ENCODE assay signal across 8 cellular contexts in genomic region chr11:75398906-75399305, GRCh38. TPM values are rescaled to one million over a fixed set of nuclear protein-coding genes. Genes with fewer than 3 reads are reported as not detected.
DNase-seq lines count a peak whose midpoint lies in the region; ATAC-seq and TF ChIP-seq lines count a peak whose summit lies in the region.

No MANE protein-coding gene starts in this region.

- no peak overlapping the region for H2AFZ ChIP-seq in PC-9

- CTCF ChIA-PET in PC-9 (lab: Charles Lee), result interaction anchor here (0.6 kb wide), 1 partner anchor 32 kb away, joined by 3 read pairs; no protein-coding TSS in a partner anchor

- peaks cover 47% of the 10 kb centered on the region for H3K36me3 Mint-ChIP-seq in stimulated activated naive CD8-positive, alpha-beta T cell treated with anti-CD3 and anti-CD28 coated beads, Interleukin-15, Interleukin-2, amounts not matched to agents 100 ng/mL and 50 ng/mL, for 24 hours (ENCODE audit: low read depth)
- H3K36me3 Mint-ChIP-seq in immature natural killer cell, result peaks cover 3 to 24% (median 24%) of the 10 kb centered on the region in 3 donors

- H3K4me3 ChIP-seq in PC-9, result no peak overlapping the region

- H3K4me1 ChIP-seq in PC-9 (replicated peaks; ENCODE audit: insufficient read depth), result peaks cover 25% of the 10 kb centered on the region

- no peaks in the 10 kb centered on the region for H3K9me2 ChIP-seq in PC-9 (ENCODE audit: insufficient read depth)

- peaks cover 44% of the 10 kb centered on the region for H3F3A ChIP-seq in PC-9 (ENCODE audit: insufficient read depth, low read depth)

- peak overlapping the region; percentile 100 for H3K27ac Mint-ChIP-seq in stimulated activated naive CD8-positive, alpha-beta T cell treated with anti-CD3 and anti-CD28 coated beads, Interleukin-15, Interleukin-2, amounts not matched to agents 100 ng/mL and 50 ng/mL, for 24 hours
- peak overlapping the region; percentile 93 to 98 (median 96) for H3K27ac Mint-ChIP-seq in immature natural killer cell

- no peaks in the 10 kb centered on the region for H3K9me3 ChIP-seq in PC-9 (ENCODE audit: insufficient read depth, low read depth)

- H3K36me3 ChIP-seq in PC-9 (ENCODE audit: low read depth), result peaks cover 40% of the 10 kb centered on the region

- peaks cover 39% of the 10 kb centered on the region for H4K20me1 ChIP-seq in PC-9 (ENCODE audit: insufficient read depth)

- POLR2A ChIA-PET in PC-9 (lab: Charles Lee; ENCODE audit: unreplicated experiment), result no interaction called here

- no peaks in the 10 kb centered on the region for H3K9me3 Mint-ChIP-seq in stimulated activated naive CD8-positive, alpha-beta T cell treated with anti-CD3 and anti-CD28 coated beads, Interleukin-15, Interleukin-2, amounts not matched to agents 100 ng/mL and 50 ng/mL, for 24 hours
- H3K9me3 Mint-ChIP-seq in immature natural killer cell, result no peaks in the 10 kb centered on the region

- peak overlapping the region; percentile 92; the same call in 1 of the 2 replicates for H3K4me2 ChIP-seq in PC-9

- ATAC-seq in stimulated activated naive CD8-positive, alpha-beta T cell treated with anti-CD3 and anti-CD28 coated beads, Interleukin-15, Interleukin-2, amounts not matched to agents 100 U/mL and 50 U/mL, for 24 hours, result no peak
- no peak for ATAC-seq in GM21515 (IDR thresholded peaks at IDR 0.05; ENCODE audit: unreplicated experiment)
- ATAC-seq in GM18519 (IDR thresholded peaks at IDR 0.05; ENCODE audit: low FRiP score, unreplicated experiment), result no peak

- no peak for DNase-seq in stimulated activated naive CD8-positive, alpha-beta T cell treated with anti-CD3 and anti-CD28 coated beads, Interleukin-15, Interleukin-2, amounts not matched to agents 100 U/mL and 50 U/mL, for 24 hours
- DNase-seq in PC-9, result no peak
- DNase-seq in immature natural killer cell, result no peak
- DNase-seq in HuH-7.5 (ENCODE audit: low spot score), result no peak
- DNase-seq in GM19240 (ENCODE audit: insufficient read length, low spot score), result no peak

- peak overlapping the region; percentile 98 for H3K4me3 Mint-ChIP-seq in stimulated activated naive CD8-positive, alpha-beta T cell treated with anti-CD3 and anti-CD28 coated beads, Interleukin-15, Interleukin-2, amounts not matched to agents 100 ng/mL and 50 ng/mL, for 24 hours
- H3K4me3 Mint-ChIP-seq in immature natural killer cell, result peak overlapping the region in 4 of 5 donors; percentile 93 to 97 (median 96)

- H3K27ac ChIP-seq in PC-9, result no peak overlapping the region

- peaks cover 46% of the 10 kb centered on the region for H3K79me2 ChIP-seq in PC-9 (ENCODE audit: low read depth)

- no peaks in the 10 kb centered on the region for H3K27me3 Mint-ChIP-seq in stimulated activated naive CD8-positive, alpha-beta T cell treated with anti-CD3 and anti-CD28 coated beads, Interleukin-15, Interleukin-2, amounts not matched to agents 100 ng/mL and 50 ng/mL, for 24 hours
- peaks cover 0 to 3% (median 1%) of the 10 kb centered on the region in 3 donors for H3K27me3 Mint-ChIP-seq in immature natural killer cell (ENCODE audit: low read depth in 3 of 3)

- intact Hi-C loops in PC-9 (cut with micrococcal nuclease; ENCODE audit: unreplicated experiment), result no loop called here

- no TSS peak for BruUV-seq in PC-9 (replicated peaks; lab: Mats Ljungman, UMichigan)

- peaks cover 38% of the 10 kb centered on the region for H3K4me1 Mint-ChIP-seq in stimulated activated naive CD8-positive, alpha-beta T cell treated with anti-CD3 and anti-CD28 coated beads, Interleukin-15, Interleukin-2, amounts not matched to agents 100 ng/mL and 50 ng/mL, for 24 hours (ENCODE audit: low read depth)
- peaks cover 35 to 50% of the 10 kb centered on the region in 2 donors for H3K4me1 Mint-ChIP-seq in immature natural killer cell

- no peaks in the 10 kb centered on the region for H3K27me3 ChIP-seq in PC-9 (ENCODE audit: insufficient read depth, low read depth)

- TF ChIP-seq CTCF in PC-9 (conservative IDR thresholded peaks at IDR 0.05), result no peak

RNA-seq across cellular contexts. Expression of gene RPS3, which starts 0.4 kb away (rescaled TPM):
- 3,914 and 4,011 TPM in 2 replicates for total RNA-seq in PC-9 (2021)
- polyA plus RNA-seq in immature natural killer cell, result 1,000 to 10,000 TPM; 2,605 to 4,768 (median 2,974) TPM

RNA-seq across cellular contexts. Expression of gene KLHL35, which starts 34.1 kb away (rescaled TPM):
- total RNA-seq in PC-9 (2021), result 11.1 and 18.9 TPM in 2 replicates
- polyA plus RNA-seq in immature natural killer cell, result 1 to 10 TPM in 1 of 3 donors, under 1 TPM in 1, not detected in 1; 0.41 to 1.6 TPM

RNA-seq across cellular contexts. Expression of gene ARRB1, which starts 47.4 kb away (rescaled TPM):
- total RNA-seq in PC-9 (2021), result 31.8 and 43.6 TPM in 2 replicates
- polyA plus RNA-seq in immature natural killer cell, result 10 to 100 TPM; 28.7 to 51.1 (median 41.5) TPM
